In genomic region chr4:13944095-13944501, GRCh38 we compare ENCODE assay signal across 25 cellular contexts.
DNase-seq lines count a peak whose midpoint lies in the region; ATAC-seq and TF ChIP-seq lines count a peak whose summit lies in the region.
"Had no signal": no experiment of that assay in that cellular context is flagged by ENCODE, and none has a peak within 500 bp of the region (broad histone marks: within the 10 kb centered on the region; RNA-seq: fewer than 3 reads in every experiment).

No MANE protein-coding gene starts in this region.

- TF ChIP-seq POLR2A in vagina (IDR thresholded peaks at IDR 0.05) = no peak

- H3K4me1 ChIP-seq in vagina = no peaks in the 10 kb centered on the region
- H3K4me1 ChIP-seq: lower lobe of right lung, psoas muscle had no signal

- intact Hi-C loops in vagina (cut with DNase I) = no loop called here

- H3K36me3 ChIP-seq in vagina = no peaks in the 10 kb centered on the region
- H3K36me3 ChIP-seq: lower lobe of right lung had no signal

- H3K9me3 ChIP-seq in vagina = no peaks in the 10 kb centered on the region
- H3K9me3 ChIP-seq: lower lobe of right lung, psoas muscle had no signal

- CTCF ChIA-PET in RWPE1 (lab: Yijun Ruan, JAX) = no interaction called here

- DNase-seq in HPDE6-E6E7 (ENCODE audit: extremely low spot score) (peak; percentile 19), RWPE1 (ENCODE audit: low spot score) (peak; percentile 43), left lobe of liver (ENCODE audit: low spot score) (peak; percentile 56), NCI-H82 treated with DMSO at 0.1 percent for 48 hours (lab: John Stamatoyannopoulos, UW; ENCODE audit: unreplicated experiment) (no peak), vagina (ENCODE audit: extremely low spot score in 2 of 2) (no peak), AG20443 (ENCODE audit: low spot score) (no peak), hypothalamus (lab: John Stamatoyannopoulos, UW) (no peak)
- DNase-seq: ACHN; activated CD4-positive, CD25-positive, alpha-beta regulatory T cell; activated naive CD8-positive, alpha-beta T cell treated with anti-CD3 and anti-CD28 coated beads, Interleukin-2, amount 50 U/mL, for 24 hours; activated T-cell treated with anti-CD3 and anti-CD28 coated beads, Interleukin-2, amount 50 U/mL, for 48 hours; dermis blood vessel endothelial cell; DMS153; islet precursor cell; Karpas-422; lower lobe of right lung; naive thymus-derived CD8-positive, alpha-beta T cell; NCI-H1417 treated with DMSO at 0.1 percent for 48 hours; NCI-H774; nucleus accumbens; psoas muscle; stimulated activated CD4-positive, alpha-beta T cell treated with anti-CD3 and anti-CD28 coated beads, Interleukin-4, amount 100 ng/mL, for 24 hours; trophoblast cell had no signal

- no peak for TF ChIP-seq CTCF in RWPE1 (conservative IDR thresholded peaks at IDR 0.05; ENCODE audit: low read depth)
- no peak for TF ChIP-seq CTCF in vagina (IDR thresholded peaks at IDR 0.05)

- no peaks in the 10 kb centered on the region for H3K27me3 ChIP-seq in vagina

- H3K27ac ChIP-seq in RWPE1 (peak overlapping the region; percentile 85), vagina (no peak overlapping the region)
- H3K27ac ChIP-seq: lower lobe of right lung, psoas muscle, SK-N-MC had no signal

- no peak overlapping the region for H3K4me3 ChIP-seq in vagina
- H3K4me3 ChIP-seq: lower lobe of right lung, psoas muscle, SK-N-MC had no signal

- POLR2A ChIA-PET in RWPE1 (lab: Yijun Ruan, JAX; ENCODE audit: low non-redundant PET) = no interaction called here

- ATAC-seq in esophagus mucosa = peak; percentile 83
- peak; percentile 91 for ATAC-seq in left lobe of liver
- ATAC-seq: activated naive CD8-positive, alpha-beta T cell treated with anti-CD3 and anti-CD28 coated beads, Interleukin-2, amount 50 U/mL, for 24 hours; lower lobe of right lung; naive thymus-derived CD8-positive, alpha-beta T cell; psoas muscle had no signal

Comparison
In these comparisons a context has a peak if more than half of its experiments do, and no peak if none do; other contexts are left out.
1. DNase-seq: peak in HPDE6-E6E7 (single experiment), RWPE1 (single experiment) and left lobe of liver (single experiment); none in NCI-H82 treated with DMSO at 0.1 percent for 48 hours (single experiment), vagina (0 of 2), AG20443 (single experiment) and hypothalamus (0 of 51).